In genomic region chr11:2980168-2980840, GRCh38 we compare ENCODE assay signal across 22 cellular contexts. TPM values are rescaled to one million over a fixed set of nuclear protein-coding genes. Genes with fewer than 3 reads are reported as not detected.
DNase-seq lines count a peak whose midpoint lies in the region; ATAC-seq and TF ChIP-seq lines count a peak whose summit lies in the region.
"Had no signal": no experiment of that assay in that cellular context is flagged by ENCODE, and none has a peak within 500 bp of the region (broad histone marks: within the 10 kb centered on the region; RNA-seq: fewer than 3 reads in every experiment).

No MANE protein-coding gene starts in this region.

- no peak overlapping the region for H3K9ac ChIP-seq in mesenchymal stem cell (ENCODE audit: low read length)
- H3K9ac ChIP-seq: KMS-11 had no signal

- no peak overlapping the region for H2BK12ac ChIP-seq in mesenchymal stem cell (ENCODE audit: low read length in 2 of 2)

- no peak overlapping the region for H3K14ac ChIP-seq in mesenchymal stem cell (ENCODE audit: low read length in 2 of 2)

- POLR2A ChIA-PET in HEK293 (lab: Yijun Ruan, JAX) (interaction anchor here (0.7 to 2.0 kb wide), 3 partner anchors 10 to 66 kb away, joined by 3 to 15 read pairs (median 3); partner anchors contain the start of gene NAP1L4), RWPE1 (lab: Yijun Ruan, JAX; ENCODE audit: low non-redundant PET) (no interaction called here)

- H3K27me3 ChIP-seq in mesenchymal stem cell (ENCODE audit: control insufficient read depth in 1 of 2, insufficient read depth in 1 of 2, low read length in 2 of 2), result no peaks in the 10 kb centered on the region

- no peak overlapping the region for H2BK5ac ChIP-seq in mesenchymal stem cell (ENCODE audit: low read depth, low read length, poor library complexity, severe bottlenecking)

- DNase-seq in RWPE1 (ENCODE audit: low spot score), result peak; percentile 30
- peak; percentile 70 for DNase-seq in epithelial cell of esophagus (ENCODE audit: low read depth)
- DNase-seq in mesenchymal stem cell, result no peak
- no peak for DNase-seq in effector CD4-positive, alpha-beta T cell
- DNase-seq: CD8-positive, alpha-beta memory T cell; DMS79 treated with DMSO at 0.1 percent for 48 hours; GF-D8; H7; NCI-H1048; NCI-H1417; NCI-H1694; NCI-H2029 treated with DMSO at 0.1 percent for 48 hours; NCI-H446 treated with DMSO at 0.1 percent for 48 hours; NCI-H526; NCI-H82; PC-9; SHP77 had no signal

- peaks cover 2 to 51% of the 10 kb centered on the region in 2 experiments; a peak in 2 of 3 replicates for H3K36me3 ChIP-seq in HEK293 (ENCODE audit: control insufficient read depth in 2 of 2, insufficient read depth in 1 of 2, low read length in 2 of 2)
- H3K36me3 ChIP-seq in mesenchymal stem cell (ENCODE audit: control insufficient read depth in 1 of 2, insufficient read depth in 2 of 2, low read depth in 1 of 2, low read length in 2 of 2), result peaks cover 20 to 44% of the 10 kb centered on the region in 2 experiments

- WGBS in mesenchymal stem cell, result 97% methylated on average over 4 of the region's 6 CpGs

- H3K18ac ChIP-seq in mesenchymal stem cell (ENCODE audit: low read depth in 1 of 2, low read length in 2 of 2), result no peak overlapping the region

- no peak overlapping the region for H2AFZ ChIP-seq in mesenchymal stem cell (ENCODE audit: low read depth, low read length)
- H2AFZ ChIP-seq: PC-9 had no signal

- H3K4me3 ChIP-seq in HEK293 (ENCODE audit: low read depth, low read length) (no peak overlapping the region), epithelial cell of esophagus (ENCODE audit: low read length) (no peak overlapping the region), mesenchymal stem cell (ENCODE audit: insufficient read depth in 1 of 2, low read depth in 1 of 2, low read length in 2 of 2) (no peak overlapping the region)
- H3K4me3 ChIP-seq: PC-9 had no signal

- H2AK5ac ChIP-seq in mesenchymal stem cell (ENCODE audit: low read length, severe bottlenecking), result peak overlapping the region; percentile 84

- no peak overlapping the region for H4K91ac ChIP-seq in mesenchymal stem cell (ENCODE audit: low read length)

- H2BK15ac ChIP-seq in mesenchymal stem cell (ENCODE audit: low read depth, poor library complexity, severe bottlenecking), result no peak overlapping the region

- H3K4me2 ChIP-seq in mesenchymal stem cell (ENCODE audit: low read length, poor library complexity, severe bottlenecking), result no peak overlapping the region
- H3K4me2 ChIP-seq: KMS-11, PC-9 had no signal

- no peak overlapping the region for H2BK120ac ChIP-seq in mesenchymal stem cell (ENCODE audit: low read depth, low read length)

- H3K4me1 ChIP-seq in HEK293 (ENCODE audit: control insufficient read depth, insufficient read depth, low read length) (no peaks in the 10 kb centered on the region), mesenchymal stem cell (ENCODE audit: control insufficient read depth, insufficient read depth, low read depth, low read length) (peaks cover 1% of the 10 kb centered on the region)

- ATAC-seq in HG02885 (IDR thresholded peaks at IDR 0.05; ENCODE audit: poor library complexity, unreplicated experiment) (no peak), GM18520 (IDR thresholded peaks at IDR 0.05; ENCODE audit: unreplicated experiment) (no peak)

- H3K9me3 ChIP-seq in HEK293 (ENCODE audit: control insufficient read depth, insufficient read depth, low read depth, low read length) (no peaks in the 10 kb centered on the region), mesenchymal stem cell (ENCODE audit: control insufficient read depth, low read length) (no peaks in the 10 kb centered on the region)

- TF ChIP-seq CTCF in HEK293 (tag by site-specific recombination; IDR thresholded peaks at IDR 0.05) (no peak), RWPE1 (conservative IDR thresholded peaks at IDR 0.05; ENCODE audit: low read depth) (no peak), epithelial cell of esophagus (IDR thresholded peaks at IDR 0.05; ENCODE audit: insufficient read depth, low read depth, low read length, missing control alignments) (no peak)

- H3K79me1 ChIP-seq in mesenchymal stem cell (replicated peaks; ENCODE audit: low read length, poor library complexity, severe bottlenecking), result peaks cover 4% of the 10 kb centered on the region

- H4K8ac ChIP-seq in mesenchymal stem cell (ENCODE audit: low read length), result no peak overlapping the region

- no peak overlapping the region for H3K23ac ChIP-seq in mesenchymal stem cell (ENCODE audit: low read length in 2 of 2)

- H3K4ac ChIP-seq in mesenchymal stem cell (ENCODE audit: low read depth in 1 of 2, low read length in 2 of 2), result no peak overlapping the region

- CTCF ChIA-PET in HEK293 (lab: Yijun Ruan, JAX), result interaction anchor here (1.1 to 1.4 kb wide), 2 partner anchors 10 to 448 kb away, joined by 3 to 4 read pairs; no protein-coding TSS in a partner anchor
- CTCF ChIA-PET in RWPE1 (lab: Yijun Ruan, JAX), result interaction anchor here (0.7 to 1.4 kb wide), 2 partner anchors 9 to 555 kb away, joined by 3 read pairs; no protein-coding TSS in a partner anchor

- no peak overlapping the region for H3K27ac ChIP-seq in HEK293 (ENCODE audit: extremely low read depth, low read depth, low read length)
- H3K27ac ChIP-seq in RWPE1, result no peak overlapping the region
- H3K27ac ChIP-seq in mesenchymal stem cell (ENCODE audit: low read length, poor library complexity, severe bottlenecking), result no peak overlapping the region
- H3K27ac ChIP-seq: C4-2B, KMS-11, PC-9 had no signal

TF ChIP-seq in HEK293, 187 proteins besides CTCF, POLR2A, EP300 and RAD21:
- TF ChIP-seq ZNF112 (tag by site-specific recombination; IDR thresholded peaks at IDR 0.05) (no peak), IKZF3 (tag by site-specific recombination; IDR thresholded peaks at IDR 0.05) (no peak), ZNF121 (tag by site-specific recombination; IDR thresholded peaks at IDR 0.05) (peak; percentile 71), ZNF704 (tag by site-specific recombination; IDR thresholded peaks at IDR 0.05) (no peak)

RNA-seq across cellular contexts. Expression of gene NAP1L4, which starts 11.8 kb away (rescaled TPM):
- 67.4 TPM for polyA plus RNA-seq in mesenchymal stem cell (2013, experiment 1 of 2)
- 68.8 TPM for polyA plus RNA-seq in mesenchymal stem cell (2013, experiment 2 of 2)

RNA-seq across cellular contexts. Expression of gene PHLDA2, which starts 51.1 kb away (rescaled TPM):
- 272 TPM for polyA plus RNA-seq in mesenchymal stem cell (2013, experiment 1 of 2)
- polyA plus RNA-seq in mesenchymal stem cell (2013, experiment 2 of 2), result 276 TPM

Comparison
In these comparisons a context has a peak if more than half of its experiments do, and no peak if none do; other contexts are left out.
1. DNase-seq: peak in RWPE1 (single experiment) and epithelial cell of esophagus (single experiment); none in mesenchymal stem cell (single experiment) and effector CD4-positive, alpha-beta T cell (single experiment).